In genomic region chr17:11742891-11743290, GRCh38 we compare ENCODE assay signal across 23 cellular contexts.
DNase-seq lines count a peak whose midpoint lies in the region; ATAC-seq and TF ChIP-seq lines count a peak whose summit lies in the region.
"Had no signal": no experiment of that assay in that cellular context is flagged by ENCODE, and none has a peak within 500 bp of the region (broad histone marks: within the 10 kb centered on the region; RNA-seq: fewer than 3 reads in every experiment).

No MANE protein-coding gene starts in this region.

- H3K27me3 ChIP-seq in iPS DF 6.9 (ENCODE audit: control insufficient read depth, insufficient read depth, low read length): no peaks in the 10 kb centered on the region
- no peaks in the 10 kb centered on the region for H3K27me3 ChIP-seq in neural progenitor cell
- H3K27me3 ChIP-seq in gastrocnemius medialis: no peaks in the 10 kb centered on the region
- H3K27me3 ChIP-seq: tibial nerve had no signal

- no peak overlapping the region for H3K4me2 ChIP-seq in neural progenitor cell

- intact Hi-C loops in gastrocnemius medialis (cut with DNase I; ENCODE audit: low total_unique reads): no loop called here

- no peaks in the 10 kb centered on the region for H3K4me1 Mint-ChIP-seq in neural progenitor cell
- H3K4me1 Mint-ChIP-seq in activated CD8-positive, alpha-beta T cell treated with anti-CD3 and anti-CD28 coated beads, Interleukin-2, amount 10 ng/mL, durations not matched to agents 7 days and 5 days (ENCODE audit: low read depth): no peaks in the 10 kb centered on the region
- H3K4me1 Mint-ChIP-seq: activated CD4-positive, alpha-beta T cell treated with anti-CD3 and anti-CD28 coated beads, Interleukin-2, amount 10 ng/mL, durations not matched to agents 7 days and 5 days; activated naive CD8-positive, alpha-beta T cell treated with anti-CD3 and anti-CD28 coated beads, Interleukin-2, amount 50 U/mL, for 24 hours; immature natural killer cell; naive thymus-derived CD4-positive, alpha-beta T cell had no signal

- DNase-seq in G401 (ENCODE audit: low spot score) (peak; percentile 6), SK-MEL-5 (ENCODE audit: low read depth, low spot score) (peak; percentile 34), iPS DF 6.9 (ENCODE audit: low read depth, low spot score) (peak; percentile 13), neural progenitor cell (ENCODE audit: low spot score) (peak; percentile 61), HK-2 (ENCODE audit: unreplicated experiment) (no peak), retina (no peak), gastrocnemius medialis (no peak)
- no peak for DNase-seq in activated CD8-positive, alpha-beta T cell treated with anti-CD3 and anti-CD28 coated beads, Interleukin-2, amount 10 ng/mL, durations not matched to agents 7 days and 5 days
- DNase-seq: activated CD4-positive, alpha-beta T cell treated with anti-CD3 and anti-CD28 coated beads, Interleukin-2, amount 10 ng/mL, durations not matched to agents 7 days and 5 days; activated effector memory CD4-positive, alpha-beta T cell treated with anti-CD3 and anti-CD28 coated beads, Interleukin-2, amount 50 U/mL, for 16 hours; activated naive CD8-positive, alpha-beta T cell treated with anti-CD3 and anti-CD28 coated beads, Interleukin-2, amount 50 U/mL, for 24 hours; CD8-positive, alpha-beta T cell; DND-41; immature natural killer cell; mammary epithelial cell; naive thymus-derived CD4-positive, alpha-beta T cell; NCI-H1092 treated with DMSO at 0.1 percent for 48 hours; NCI-H2029 treated with DMSO at 0.1 percent for 48 hours; stimulated activated naive CD4-positive, alpha-beta T cell treated with Interleukin-2 at 50 U/mL for 16 hours had no signal

- CTCF ChIA-PET in activated CD8-positive, alpha-beta T cell treated with anti-CD3 and anti-CD28 coated beads, Interleukin-2, amount 10 ng/mL, durations not matched to agents 7 days and 5 days (lab: Charles Lee): no interaction called here

- TF ChIP-seq CTCF in neural progenitor cell (IDR thresholded peaks at IDR 0.05): peak; percentile 49
- no peak for TF ChIP-seq CTCF in gastrocnemius medialis (IDR thresholded peaks at IDR 0.05 in 4 of 5, conservative IDR thresholded peaks at IDR 0.05 in 1 of 5)

- H2AFZ ChIP-seq in neural progenitor cell (replicated peaks): peak overlapping the region; percentile 5
- H2AFZ ChIP-seq: parathyroid adenoma had no signal

- POLR2A ChIA-PET in activated CD8-positive, alpha-beta T cell treated with anti-CD3 and anti-CD28 coated beads, Interleukin-2, amount 10 ng/mL, durations not matched to agents 7 days and 5 days (lab: Charles Lee): no interaction called here

- no peak for TF ChIP-seq POLR2A in gastrocnemius medialis (IDR thresholded peaks at IDR 0.05)

- H3K27me3 Mint-ChIP-seq in neural progenitor cell (ENCODE audit: insufficient read depth, low read depth): no peaks in the 10 kb centered on the region
- H3K27me3 Mint-ChIP-seq in activated CD8-positive, alpha-beta T cell treated with anti-CD3 and anti-CD28 coated beads, Interleukin-2, amount 10 ng/mL, durations not matched to agents 7 days and 5 days (ENCODE audit: low read depth): no peaks in the 10 kb centered on the region
- H3K27me3 Mint-ChIP-seq: activated CD4-positive, alpha-beta T cell treated with anti-CD3 and anti-CD28 coated beads, Interleukin-2, amount 10 ng/mL, durations not matched to agents 7 days and 5 days had no signal

- no peaks in the 10 kb centered on the region for H3K79me2 ChIP-seq in neural progenitor cell (ENCODE audit: low read depth)
- H3K79me2 ChIP-seq: parathyroid adenoma had no signal

- peaks cover 21% of the 10 kb centered on the region for H3K9me3 Mint-ChIP-seq in neural progenitor cell
- H3K9me3 Mint-ChIP-seq in activated CD8-positive, alpha-beta T cell treated with anti-CD3 and anti-CD28 coated beads, Interleukin-2, amount 10 ng/mL, durations not matched to agents 7 days and 5 days (ENCODE audit: insufficient read depth): no peaks in the 10 kb centered on the region

- H3K4me3 Mint-ChIP-seq in neural progenitor cell: no peak overlapping the region
- no peak overlapping the region for H3K4me3 Mint-ChIP-seq in activated CD8-positive, alpha-beta T cell treated with anti-CD3 and anti-CD28 coated beads, Interleukin-2, amount 10 ng/mL, durations not matched to agents 7 days and 5 days
- H3K4me3 Mint-ChIP-seq: activated CD4-positive, alpha-beta T cell treated with anti-CD3 and anti-CD28 coated beads, Interleukin-2, amount 10 ng/mL, durations not matched to agents 7 days and 5 days; activated naive CD8-positive, alpha-beta T cell treated with anti-CD3 and anti-CD28 coated beads, Interleukin-2, amount 50 U/mL, for 24 hours; brain; CD8-positive, alpha-beta T cell; immature natural killer cell; naive thymus-derived CD4-positive, alpha-beta T cell had no signal

- H3K27ac ChIP-seq in iPS DF 6.9 (ENCODE audit: low read length) (no peak overlapping the region), neural progenitor cell (no peak overlapping the region), gastrocnemius medialis (no peak overlapping the region)
- H3K27ac ChIP-seq: parathyroid adenoma, tibial nerve had no signal

- H3K36me3 Mint-ChIP-seq in neural progenitor cell: no peaks in the 10 kb centered on the region
- no peaks in the 10 kb centered on the region for H3K36me3 Mint-ChIP-seq in activated CD8-positive, alpha-beta T cell treated with anti-CD3 and anti-CD28 coated beads, Interleukin-2, amount 10 ng/mL, durations not matched to agents 7 days and 5 days (ENCODE audit: low read depth)
- H3K36me3 Mint-ChIP-seq: CD8-positive, alpha-beta T cell; immature natural killer cell had no signal

- H3K27ac Mint-ChIP-seq in neural progenitor cell: no peak overlapping the region
- no peak overlapping the region for H3K27ac Mint-ChIP-seq in activated CD8-positive, alpha-beta T cell treated with anti-CD3 and anti-CD28 coated beads, Interleukin-2, amount 10 ng/mL, durations not matched to agents 7 days and 5 days
- H3K27ac Mint-ChIP-seq: activated CD4-positive, alpha-beta T cell treated with anti-CD3 and anti-CD28 coated beads, Interleukin-2, amount 10 ng/mL, durations not matched to agents 7 days and 5 days; activated naive CD8-positive, alpha-beta T cell treated with anti-CD3 and anti-CD28 coated beads, Interleukin-2, amount 50 U/mL, for 24 hours; brain; CD8-positive, alpha-beta T cell; immature natural killer cell; naive thymus-derived CD4-positive, alpha-beta T cell had no signal

- H3K4me1 ChIP-seq in iPS DF 6.9 (ENCODE audit: control insufficient read depth, insufficient read depth, low read length): 0 out of 2 replicates have a peak, but pooled peaks cover 1% of the 10 kb centered on the region
- H3K4me1 ChIP-seq in neural progenitor cell: no peaks in the 10 kb centered on the region
- no peaks in the 10 kb centered on the region for H3K4me1 ChIP-seq in gastrocnemius medialis
- H3K4me1 ChIP-seq: HAP-1, parathyroid adenoma, tibial nerve had no signal

- H3K9ac ChIP-seq in neural progenitor cell: no peak overlapping the region
- H3K9ac ChIP-seq: parathyroid adenoma had no signal

- no peaks in the 10 kb centered on the region for H3F3A ChIP-seq in neural progenitor cell (ENCODE audit: low read depth)

- H4K20me1 ChIP-seq in neural progenitor cell (ENCODE audit: low read depth): no peaks in the 10 kb centered on the region

- no peak for ATAC-seq in activated CD8-positive, alpha-beta T cell treated with anti-CD3 and anti-CD28 coated beads, Interleukin-2, amount 10 ng/mL, durations not matched to agents 7 days and 5 days
- no peak for ATAC-seq in gastrocnemius medialis
- ATAC-seq: activated naive CD8-positive, alpha-beta T cell treated with anti-CD3 and anti-CD28 coated beads, Interleukin-2, amount 50 U/mL, for 24 hours; CD8-positive, alpha-beta T cell; naive thymus-derived CD4-positive, alpha-beta T cell had no signal

- no CpG with 5 or more reads among the region's 4 CpGs for WGBS in iPS DF 6.9 (ENCODE audit: insufficient coverage, insufficient read length)

- H3K36me3 ChIP-seq in iPS DF 6.9 (ENCODE audit: control insufficient read depth, insufficient read depth, low read length) (no peaks in the 10 kb centered on the region), neural progenitor cell (no peaks in the 10 kb centered on the region), gastrocnemius medialis (no peaks in the 10 kb centered on the region)
- H3K36me3 ChIP-seq: HAP-1, tibial nerve had no signal

- H3K4me3 ChIP-seq in iPS DF 6.9 (ENCODE audit: low read length): no peak overlapping the region
- H3K4me3 ChIP-seq in neural progenitor cell: no peak overlapping the region
- H3K4me3 ChIP-seq in gastrocnemius medialis: no peak overlapping the region
- H3K4me3 ChIP-seq: HAP-1, tibial nerve had no signal

- no peaks in the 10 kb centered on the region for H3K9me3 ChIP-seq in iPS DF 6.9 (ENCODE audit: control insufficient read depth, insufficient read depth, low read length)
- no peaks in the 10 kb centered on the region for H3K9me3 ChIP-seq in neural progenitor cell (ENCODE audit: low read depth)
- no peaks in the 10 kb centered on the region for H3K9me3 ChIP-seq in gastrocnemius medialis
- H3K9me3 ChIP-seq: HAP-1 had no signal

- in situ Hi-C loops in G401 (cut with HindIII; ENCODE audit: low sequenced_read_pairs): no loop called here
- in situ Hi-C loops in SK-MEL-5 (cut with HindIII; ENCODE audit: low pct_unique_long_range_greater_than_20kb, low sequenced_read_pairs): no loop called here
- in situ Hi-C loops in gastrocnemius medialis (cut with MboI; ENCODE audit: low sequenced_read_pairs in 4 of 4): no loop called here

Comparison
In these comparisons a context has a peak if more than half of its experiments do, and no peak if none do; other contexts are left out.
1. DNase-seq: peak in G401 (single experiment), SK-MEL-5 (single experiment), iPS DF 6.9 (single experiment) and neural progenitor cell (single experiment); none in HK-2 (single experiment), activated CD8-positive, alpha-beta T cell treated with anti-CD3 and anti-CD28 coated beads, Interleukin-2, amount 10 ng/mL, durations not matched to agents 7 days and 5 days (single experiment), retina (single experiment) and gastrocnemius medialis (0 of 2).